ENCODE assay signal across 11 cellular contexts in the genomic region with DNA sequence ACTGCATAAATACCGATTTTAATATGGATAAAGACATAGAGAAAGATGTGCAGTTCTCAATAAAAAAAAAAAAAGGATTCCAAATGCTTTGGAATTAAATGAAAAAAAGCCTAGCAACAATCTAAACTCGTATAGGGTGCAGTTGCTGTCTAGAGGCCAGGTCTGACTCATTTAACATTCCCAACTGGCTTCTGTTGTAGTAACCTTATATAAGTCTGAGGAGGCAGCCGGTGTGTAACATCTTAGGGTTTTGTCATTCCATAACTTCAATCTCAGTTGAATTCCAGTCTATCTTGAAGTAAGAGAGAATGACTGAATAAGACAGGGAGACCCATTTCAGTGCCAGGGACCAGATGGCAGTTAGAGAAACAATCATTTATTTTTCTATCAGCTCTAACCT. TPM values are rescaled to one million over a fixed set of nuclear protein-coding genes. Genes with fewer than 3 reads are reported as not detected.
A peak's percentile ranks its signal among the peaks of the same experiment; 100 is the strongest.
DNase-seq lines count a peak whose midpoint lies in the region; ATAC-seq and TF ChIP-seq lines count a peak whose summit lies in the region.
"Had no signal": no experiment of that assay in that cellular context is flagged by ENCODE, and none has a peak within 500 bp of the region (broad histone marks: within the 10 kb centered on the region; RNA-seq: fewer than 3 reads in every experiment).

No MANE protein-coding gene starts in this region.

- DNase-seq in HFF-Myc (ENCODE audit: extremely low read depth, low read depth) (peak; percentile 11), astrocyte of the cerebellum (ENCODE audit: low read depth) (peak; percentile 11), left ventricle myocardium inferior (no peak), prostate gland (ENCODE audit: low spot score) (no peak), NCI-H748 (lab: John Stamatoyannopoulos, UW; ENCODE audit: unreplicated experiment) (no peak)
- no peak for DNase-seq in stimulated activated CD4-positive, alpha-beta T cell treated with anti-CD3 and anti-CD28 coated beads, Interleukin-12 subunit alpha, Interleukin-12 subunit beta, amount 100 ng/mL, for 4 hours
- DNase-seq: activated CD4-positive, alpha-beta T cell treated with anti-CD3 and anti-CD28 coated beads, Interleukin-2, amount 50 U/mL, for 48 hours; NCI-H1092 treated with DMSO at 0.1 percent for 48 hours; NCI-H526 treated with DMSO at 0.1 percent for 48 hours had no signal

- H3K9me3 ChIP-seq in left ventricle myocardium inferior (replicated peaks) = no peaks in the 10 kb centered on the region
- no peaks in the 10 kb centered on the region for H3K9me3 ChIP-seq in prostate gland

- H3K27me3 ChIP-seq in ACC112 (ENCODE audit: insufficient read depth, low read length) = no peaks in the 10 kb centered on the region
- no peaks in the 10 kb centered on the region for H3K27me3 ChIP-seq in left ventricle myocardium inferior (ENCODE audit: low read depth)
- no peaks in the 10 kb centered on the region for H3K27me3 ChIP-seq in prostate gland (replicated peaks; ENCODE audit: insufficient read depth)

- in situ Hi-C loops in astrocyte of the cerebellum (cut with HindIII; ENCODE audit: low sequenced_read_pairs) = no loop called here

- no peaks in the 10 kb centered on the region for H3K36me3 ChIP-seq in ACC112 (ENCODE audit: insufficient read depth, low read length)
- no peaks in the 10 kb centered on the region for H3K36me3 ChIP-seq in left ventricle myocardium inferior
- no peaks in the 10 kb centered on the region for H3K36me3 ChIP-seq in prostate gland

- H3K27ac ChIP-seq in ACC112 (ENCODE audit: low read depth, low read length) (peak overlapping the region; percentile 45; the same call in 1 of the 2 replicates), left ventricle myocardium inferior (replicated peaks) (peak overlapping the region; percentile 72), prostate gland (no peak overlapping the region)

- TF ChIP-seq POLR2A in prostate gland (IDR thresholded peaks at IDR 0.05) = no peak

- TF ChIP-seq CTCF in HFF-Myc (IDR thresholded peaks at IDR 0.05; ENCODE audit: low read depth, low read length, missing control alignments) (no peak), astrocyte of the cerebellum (IDR thresholded peaks at IDR 0.05; ENCODE audit: low read depth, low read length, missing control alignments) (no peak), left ventricle myocardium inferior (IDR thresholded peaks at IDR 0.05; ENCODE audit: borderline replicate concordance) (no peak), prostate gland (IDR thresholded peaks at IDR 0.05) (no peak)

- H3K4me1 ChIP-seq in ACC112 (ENCODE audit: control insufficient read depth, insufficient read depth, low read length, unreplicated experiment) (peaks cover 47% of the 10 kb centered on the region), left ventricle myocardium inferior (peaks cover 97% of the 10 kb centered on the region), prostate gland (replicated peaks) (no peaks in the 10 kb centered on the region)

- ATAC-seq in HG03565 (IDR thresholded peaks at IDR 0.05; ENCODE audit: unreplicated experiment) = no peak

- no peak overlapping the region for H2AFZ ChIP-seq in ACC112 (ENCODE audit: low read length, unreplicated experiment)

- H3K4me3 ChIP-seq in ACC112 (ENCODE audit: low read depth, low read length) = no peak overlapping the region
- H3K4me3 ChIP-seq in HFF-Myc (replicated peaks; ENCODE audit: low read depth, low read length) = no peak overlapping the region
- no peak overlapping the region for H3K4me3 ChIP-seq in astrocyte of the cerebellum (ENCODE audit: low read depth, low read length)
- H3K4me3 ChIP-seq in left ventricle myocardium inferior = peak overlapping the region; percentile 10
- H3K4me3 ChIP-seq in prostate gland = no peak overlapping the region

- WGBS in prostate gland = 64% methylated on average over 3 of the region's 3 CpGs

- peaks cover 99% of the 10 kb centered on the region for H3K79me2 ChIP-seq in ACC112 (ENCODE audit: control insufficient read depth, insufficient read depth, low read length, unreplicated experiment)

- intact Hi-C loops in left ventricle myocardium inferior (cut with micrococcal nuclease) = no loop called here
- intact Hi-C loops in prostate gland (cut with DNase I) = no loop called here

RNA-seq across cellular contexts. Expression of a gene that starts 6.5 kb away (rescaled TPM):
- total RNA-seq in left ventricle myocardium inferior = 35.1 TPM
- 10 to 100 TPM; 50.3 to 58.1 TPM for total RNA-seq in prostate gland

RNA-seq across cellular contexts. Expression of a gene that starts 7.3 kb away (rescaled TPM):
- total RNA-seq in left ventricle myocardium inferior = 10.6 TPM
- 10 to 100 TPM in 1 of 2 donors, 1 to 10 TPM in 1; 2.3 to 15.3 TPM for total RNA-seq in prostate gland

Comparison
In these comparisons a context has a peak if more than half of its experiments do, and no peak if none do; other contexts are left out.
1. H3K27ac ChIP-seq: peak in ACC112 (single experiment) and left ventricle myocardium inferior (single experiment); none in prostate gland (0 of 2).
2. DNase-seq: peak in HFF-Myc (single experiment) and astrocyte of the cerebellum (single experiment); none in left ventricle myocardium inferior (single experiment), prostate gland (single experiment), NCI-H748 (single experiment) and stimulated activated CD4-positive, alpha-beta T cell treated with anti-CD3 and anti-CD28 coated beads, Interleukin-12 subunit alpha, Interleukin-12 subunit beta, amount 100 ng/mL, for 4 hours (single experiment).